ENCODE assay signal across 8 cellular contexts in the genomic region with DNA sequence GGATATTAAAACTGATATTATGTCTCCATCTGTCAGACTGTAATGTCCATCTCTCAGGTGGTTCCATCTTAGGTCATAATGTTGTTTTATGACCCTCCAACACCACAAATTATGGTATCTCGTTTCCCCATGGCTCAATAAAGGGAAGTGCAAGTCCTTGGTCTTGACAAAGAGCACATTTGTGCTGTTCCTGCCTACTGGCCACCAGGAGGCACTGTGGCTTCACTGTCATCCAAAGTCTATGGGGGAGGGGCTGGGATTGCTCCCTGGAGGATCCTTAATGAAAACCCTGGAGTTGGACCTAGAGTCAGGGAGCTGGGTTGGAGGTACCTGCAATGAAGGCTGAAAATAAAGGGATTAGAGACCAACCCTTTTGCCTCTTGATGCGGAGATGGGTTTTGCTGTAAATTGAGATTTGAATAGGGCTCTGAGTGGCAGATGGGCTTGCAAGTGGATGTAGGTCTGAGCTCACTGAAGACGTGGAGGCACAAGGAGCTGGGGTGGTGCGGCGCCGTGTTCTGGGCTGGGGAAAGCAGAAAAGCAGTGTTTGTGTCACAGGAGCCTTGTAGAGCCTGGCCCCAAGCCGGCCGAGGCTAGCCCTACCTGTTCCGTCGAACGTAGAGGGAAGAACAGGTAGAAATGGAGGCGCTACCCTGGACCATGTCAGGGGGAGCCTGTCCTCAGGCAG.
DNase-seq lines count a peak whose midpoint lies in the region; ATAC-seq, FAIRE-seq and TF ChIP-seq lines count a peak whose summit lies in the region.

No MANE protein-coding gene starts in this region.

- TF ChIP-seq CTCF in D721Med (IDR thresholded peaks at IDR 0.05; ENCODE audit: insufficient read depth, missing control alignments) (peak; percentile 38), nephron progenitor cell (IDR thresholded peaks at IDR 0.05) (peak; percentile 52)

- peak; percentile 47 for ATAC-seq in GM21367 (IDR thresholded peaks at IDR 0.05; ENCODE audit: unreplicated experiment)
- ATAC-seq in GM18867 (IDR thresholded peaks at IDR 0.05; ENCODE audit: unreplicated experiment): no peak
- no peak for ATAC-seq in GM21723 (IDR thresholded peaks at IDR 0.05; ENCODE audit: unreplicated experiment)
- no peak for ATAC-seq in GM21381 (IDR thresholded peaks at IDR 0.05; ENCODE audit: unreplicated experiment)

- H3K27me3 Mint-ChIP-seq in nephron progenitor cell (ENCODE audit: low read depth, poor library complexity): peaks cover 18% of the 10 kb centered on the region

- DNase-seq in D721Med (ENCODE audit: insufficient read length, low spot score) (no peak), NOMO-1 treated with dmso at 0.1 percent for 144 hours (lab: John Stamatoyannopoulos, UW; ENCODE audit: unreplicated experiment) (peak; percentile 56), dermis microvascular lymphatic vessel endothelial cell (ENCODE audit: low read depth in 2 of 2) (peak; percentile 9 to 58), nephron progenitor cell (peak; percentile 37)

- no peak overlapping the region for H3K4me3 Mint-ChIP-seq in nephron progenitor cell

- H3K9me3 Mint-ChIP-seq in nephron progenitor cell: no peaks in the 10 kb centered on the region

- no peaks in the 10 kb centered on the region for H3K36me3 Mint-ChIP-seq in nephron progenitor cell (ENCODE audit: low read depth)

- no peak overlapping the region for H3K27ac Mint-ChIP-seq in nephron progenitor cell

- H3K4me1 Mint-ChIP-seq in nephron progenitor cell: peaks cover 10% of the 10 kb centered on the region

- no peak for FAIRE-seq in D721Med (lab: Jason Lieb, UNC)
